Comparison of ENCODE assay signal across 1 cellular context in the genomic region with DNA sequence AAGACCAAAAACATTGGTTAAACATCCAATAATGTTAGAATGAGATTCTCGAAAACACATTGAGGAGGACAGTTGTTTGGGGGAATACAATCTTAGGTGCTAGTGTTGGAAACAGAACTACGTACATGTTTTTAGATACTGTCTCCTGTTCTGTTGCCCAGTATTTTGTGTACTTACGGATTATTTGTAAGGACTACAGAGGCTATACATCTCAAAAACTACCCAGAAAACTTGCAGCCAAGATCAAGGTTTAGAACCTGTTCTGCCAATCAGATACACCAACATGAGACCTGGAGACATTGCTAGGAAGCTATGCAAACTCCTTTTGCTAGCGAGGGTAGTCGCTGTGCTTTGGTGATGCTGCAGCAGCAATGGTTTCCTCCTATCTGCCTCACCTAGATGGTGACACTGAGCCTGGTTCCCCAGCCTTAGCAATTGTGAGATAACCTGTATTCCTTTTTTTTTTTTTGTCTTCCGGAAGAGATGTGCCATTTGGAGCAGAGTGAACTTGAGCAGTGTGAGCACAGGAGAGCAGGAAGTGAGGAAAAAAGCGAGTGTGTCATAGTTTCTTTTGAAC.
TF ChIP-seq lines count a peak whose summit lies in the region.

No MANE protein-coding gene starts in this region.

TF ChIP-seq in endothelial cell of umbilical vein, 7 proteins besides CTCF, POLR2A, EP300 and RAD21:
- TF ChIP-seq GATA2 (IDR thresholded peaks at IDR 0.05; ENCODE audit: insufficient read depth, insufficient read length, low read depth, low read length) (no peak), EZH2 (IDR thresholded peaks at IDR 0.05; ENCODE audit: borderline replicate concordance, low read depth, low read length, severe bottlenecking) (no peak), MYC (IDR thresholded peaks at IDR 0.05; ENCODE audit: low read depth, low read length) (no peak), POLR2AphosphoS5 (IDR thresholded peaks at IDR 0.05; ENCODE audit: insufficient read depth, low read depth, low read length) (peak; percentile 12)
- TF ChIP-seq, protein P1, sequence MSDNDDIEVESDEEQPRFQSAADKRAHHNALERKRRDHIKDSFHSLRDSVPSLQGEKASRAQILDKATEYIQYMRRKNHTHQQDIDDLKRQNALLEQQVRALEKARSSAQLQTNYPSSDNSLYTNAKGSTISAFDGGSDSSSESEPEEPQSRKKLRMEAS (IDR thresholded peaks at IDR 0.05; ENCODE audit: insufficient read depth, insufficient read length): no peak
